2 cellular contexts compared by ENCODE assay signal in the genomic region with DNA sequence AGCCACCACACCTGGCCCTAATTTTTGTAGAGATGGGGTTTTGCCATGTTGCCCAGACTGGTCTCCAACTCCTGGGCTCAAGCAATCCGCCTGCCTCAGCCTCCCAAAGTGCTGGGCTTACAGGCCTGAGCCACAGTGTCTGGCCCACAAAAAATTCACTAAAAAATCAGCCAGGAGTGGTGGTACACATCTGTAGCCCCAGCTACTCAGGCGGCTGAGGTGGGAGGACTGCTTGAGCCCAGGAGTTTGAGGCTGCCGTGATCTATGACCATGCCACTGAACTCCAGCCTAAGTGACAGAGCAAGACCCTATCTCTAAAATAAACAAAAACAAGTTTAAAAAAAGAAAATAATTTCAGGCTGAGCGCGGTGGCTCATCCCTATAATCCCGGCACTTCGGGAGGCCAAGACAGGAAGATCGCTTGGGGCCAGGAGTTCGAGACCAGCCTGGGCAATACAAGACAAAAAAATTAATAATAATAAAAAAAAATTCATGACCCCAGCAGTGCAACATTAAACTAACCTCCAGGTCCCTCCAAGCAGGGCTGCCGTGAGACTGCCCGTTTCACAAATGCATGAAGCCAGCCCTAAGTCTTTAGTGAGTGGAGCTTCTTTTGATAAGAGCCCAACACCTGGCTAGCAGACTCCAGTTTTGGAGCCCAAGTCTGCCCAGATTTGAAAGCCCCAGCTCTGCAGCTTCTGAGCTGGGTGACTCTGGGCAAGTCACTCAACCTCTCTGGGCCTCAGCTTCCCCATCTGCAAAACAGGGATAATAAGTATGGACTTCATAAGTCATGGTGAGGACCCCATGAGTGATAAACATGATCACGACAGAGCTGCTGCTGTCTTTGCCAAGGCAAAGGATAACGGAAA.
TF ChIP-seq lines count a peak whose summit lies in the region.

No MANE protein-coding gene starts in this region.

TF ChIP-seq in endothelial cell of umbilical vein, 7 proteins besides CTCF, POLR2A, EP300 and RAD21:
- no peak for TF ChIP-seq JUN (IDR thresholded peaks at IDR 0.05; ENCODE audit: borderline replicate concordance, insufficient read depth, insufficient read length, low read depth)
- TF ChIP-seq EZH2 (IDR thresholded peaks at IDR 0.05; ENCODE audit: borderline replicate concordance, low read depth, low read length, severe bottlenecking): no peak

TF ChIP-seq in WTC11, 78 proteins besides CTCF, POLR2A, EP300 and RAD21:
- TF ChIP-seq IRF2 (CRISPR knock-in tag; IDR thresholded peaks at IDR 0.05; ENCODE audit: borderline replicate concordance, low read depth): no peak
- no peak for TF ChIP-seq ELF4 (CRISPR knock-in tag; IDR thresholded peaks at IDR 0.05; ENCODE audit: low read depth)
